19 cellular contexts compared by ENCODE assay signal in the genomic region with DNA sequence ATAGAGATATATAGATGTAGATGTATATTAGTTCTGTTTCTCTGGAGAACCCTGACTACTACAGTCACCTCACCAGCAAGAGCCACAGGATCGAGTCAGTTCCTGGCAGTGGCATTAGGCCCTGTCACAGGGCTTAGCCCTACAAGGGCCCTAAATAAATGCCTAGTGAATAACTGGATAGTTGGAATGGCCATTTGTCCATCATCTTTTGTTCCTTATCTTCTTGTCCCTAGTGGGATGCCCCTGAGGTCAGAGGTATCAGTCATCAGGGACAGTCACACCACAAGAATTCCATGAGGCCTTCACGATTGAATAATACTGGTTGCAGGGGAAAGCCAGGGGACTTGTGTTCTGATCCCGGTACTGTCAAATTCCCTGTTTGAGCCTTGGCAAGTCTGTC.
A peak's percentile ranks its signal among the peaks of the same experiment; 100 is the strongest.
DNase-seq lines count a peak whose midpoint lies in the region; ATAC-seq, FAIRE-seq and TF ChIP-seq lines count a peak whose summit lies in the region.
"Had no signal": no experiment of that assay in that cellular context is flagged by ENCODE, and none has a peak within 500 bp of the region (broad histone marks: within the 10 kb centered on the region; RNA-seq: fewer than 3 reads in every experiment).

No MANE protein-coding gene starts in this region.

- H3K9ac ChIP-seq in trophoblast cell (ENCODE audit: low read length): no peak overlapping the region
- H3K9ac ChIP-seq: BLaER1, GM23248 had no signal

- DNase-seq in AG08395 (ENCODE audit: low spot score) (peak; percentile 10), RCC 7860 (ENCODE audit: low spot score) (peak; percentile 67), kidney tubule cell (ENCODE audit: low spot score) (peak; percentile 43), trophoblast cell (peak; percentile 13 to 46), heart right ventricle (no peak), coronary artery (ENCODE audit: low spot score) (no peak), NCI-H748 treated with DMSO at 0.1 percent for 48 hours (lab: John Stamatoyannopoulos, UW) (no peak)
- DNase-seq: CD4-positive, alpha-beta memory T cell; DMS153; DMS79; GDM1; GM23248 had no signal

- no peak overlapping the region for H2AFZ ChIP-seq in trophoblast cell (ENCODE audit: insufficient read depth, low read length, poor library complexity)
- H2AFZ ChIP-seq: GM23248 had no signal

- H3K14ac ChIP-seq in trophoblast cell (ENCODE audit: low read length): no peak overlapping the region

- H3K27ac ChIP-seq in trophoblast cell (ENCODE audit: low read depth, low read length): no peak overlapping the region
- H3K27ac ChIP-seq in heart right ventricle: no peak overlapping the region
- no peak overlapping the region for H3K27ac ChIP-seq in coronary artery
- H3K27ac ChIP-seq: 22Rv1, A549, BLaER1, GM23248 had no signal

- ATAC-seq in heart right ventricle: no peak
- ATAC-seq: A549, HepG2 had no signal

- no peak overlapping the region for H2BK120ac ChIP-seq in trophoblast cell (ENCODE audit: insufficient read depth, low read length, poor library complexity)

- no peak for TF ChIP-seq CTCF in heart right ventricle (IDR thresholded peaks at IDR 0.05)
- TF ChIP-seq CTCF in coronary artery (IDR thresholded peaks at IDR 0.05): no peak

- H4K8ac ChIP-seq in trophoblast cell (ENCODE audit: low read depth, low read length): no peak overlapping the region

- no peaks in the 10 kb centered on the region for H3K27me3 ChIP-seq in trophoblast cell (ENCODE audit: insufficient read depth, low read length)
- peaks cover 0 to 15% (median 8%) of the 10 kb centered on the region in 7 donors for H3K27me3 ChIP-seq in heart right ventricle
- H3K27me3 ChIP-seq: BLaER1 had no signal

- H3K79me1 ChIP-seq in trophoblast cell (ENCODE audit: low read length): no peaks in the 10 kb centered on the region

- no peaks in the 10 kb centered on the region for H3K79me2 ChIP-seq in trophoblast cell (ENCODE audit: control insufficient read depth, insufficient read depth, low read length, poor library complexity)

- no peak overlapping the region for H3K4me2 ChIP-seq in trophoblast cell (ENCODE audit: low read length)
- H3K4me2 ChIP-seq: A549, BLaER1 had no signal

- no peaks in the 10 kb centered on the region for H3K36me3 ChIP-seq in trophoblast cell (ENCODE audit: control insufficient read depth in 1 of 2, insufficient read depth in 2 of 2, low read length in 2 of 2)
- no peaks in the 10 kb centered on the region for H3K36me3 ChIP-seq in heart right ventricle
- H3K36me3 ChIP-seq: BLaER1, HAP-1 had no signal

- H2BK5ac ChIP-seq in trophoblast cell (ENCODE audit: low read depth, low read length, poor library complexity): no peak overlapping the region

- intact Hi-C loops in heart right ventricle (cut with DNase I): no loop called here

- no peak overlapping the region for H2AK5ac ChIP-seq in trophoblast cell (ENCODE audit: low read length)

- no peak overlapping the region for H4K91ac ChIP-seq in trophoblast cell (ENCODE audit: low read depth, low read length)

- no peak overlapping the region for H3K4me3 ChIP-seq in trophoblast cell (ENCODE audit: low read depth, low read length)
- no peak overlapping the region for H3K4me3 ChIP-seq in heart right ventricle
- H3K4me3 ChIP-seq in coronary artery: no peak overlapping the region
- H3K4me3 ChIP-seq: A549, BLaER1, GM23248, HAP-1 had no signal

- H3K9me3 ChIP-seq in trophoblast cell (ENCODE audit: insufficient read depth, low read depth, low read length) (no peaks in the 10 kb centered on the region), heart right ventricle (no peaks in the 10 kb centered on the region)
- H3K9me3 ChIP-seq: A549, HAP-1 had no signal

- H3K18ac ChIP-seq in trophoblast cell (ENCODE audit: low read length): no peak overlapping the region

- H3K4me1 ChIP-seq in trophoblast cell (ENCODE audit: control insufficient read depth in 1 of 2, insufficient read depth in 2 of 2, low read length in 2 of 2): peaks cover 0 to 3% of the 10 kb centered on the region in 2 experiments
- H3K4me1 ChIP-seq in heart right ventricle: no peaks in the 10 kb centered on the region
- H3K4me1 ChIP-seq: A549, HAP-1 had no signal

- H2BK12ac ChIP-seq in trophoblast cell (ENCODE audit: low read length): no peak overlapping the region

- no peak for FAIRE-seq in RCC 7860 (lab: Jason Lieb, UNC)
- FAIRE-seq: A549, GM12892, GM18507, HepG2 had no signal

- H3K23ac ChIP-seq in trophoblast cell (ENCODE audit: low read length): no peak overlapping the region

- no CpG with 5 or more reads among the region's 3 CpGs for WGBS in trophoblast cell (ENCODE audit: extremely low coverage, insufficient coverage, insufficient read length)
- 65 to 77% methylated on average over 3 of the region's 3 CpGs for WGBS in heart right ventricle, 2 donors

- no peak overlapping the region for H3K4ac ChIP-seq in trophoblast cell (ENCODE audit: low read depth, low read length)

- H4K12ac ChIP-seq in trophoblast cell (ENCODE audit: low read depth, low read length): no peak overlapping the region

Comparison
In these comparisons a context has a peak if more than half of its experiments do, and no peak if none do; other contexts are left out.
1. DNase-seq: peak in AG08395 (single experiment), RCC 7860 (single experiment), kidney tubule cell (single experiment) and trophoblast cell (2 of 2); none in heart right ventricle (0 of 2), coronary artery (single experiment) and NCI-H748 treated with DMSO at 0.1 percent for 48 hours (single experiment).